In the genomic region with DNA sequence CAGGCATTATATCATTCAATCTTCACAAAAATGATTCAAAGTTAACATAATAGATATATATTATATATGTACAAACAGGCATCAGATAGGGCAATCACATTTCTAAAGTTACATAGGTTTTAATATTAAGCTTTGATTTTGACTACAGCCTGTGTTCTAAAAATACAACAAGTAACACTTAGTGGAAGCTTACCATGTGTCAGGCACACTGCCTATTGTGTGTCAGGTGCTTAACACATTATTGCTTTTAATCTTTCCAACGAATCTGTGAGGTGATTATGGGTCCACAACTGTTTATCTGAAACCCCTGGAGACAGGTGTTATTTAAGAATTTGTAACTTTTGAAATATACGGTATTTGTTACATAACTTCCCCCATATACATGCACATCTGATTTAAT, we compare ENCODE assay signal across 22 cellular contexts. TPM values are rescaled to one million over a fixed set of nuclear protein-coding genes. Genes with fewer than 3 reads are reported as not detected.
DNase-seq lines count a peak whose midpoint lies in the region; ATAC-seq and TF ChIP-seq lines count a peak whose summit lies in the region.
"Had no signal": no experiment of that assay in that cellular context is flagged by ENCODE, and none has a peak within 500 bp of the region (broad histone marks: within the 10 kb centered on the region; RNA-seq: fewer than 3 reads in every experiment).

No MANE protein-coding gene starts in this region.

- H3K4me1 ChIP-seq in cardiac muscle cell (ENCODE audit: low read depth) (peaks cover 57% of the 10 kb centered on the region), right atrium auricular region (no peaks in the 10 kb centered on the region)
- H3K4me1 ChIP-seq: BE2C, BLaER1 had no signal

- intact Hi-C loops in left cardiac atrium (cut with DNase I) = no loop called here
- intact Hi-C loops in left ventricle myocardium superior (cut with micrococcal nuclease) = no loop called here

- DNase-seq in cardiac muscle cell (ENCODE audit: low read depth in 1 of 2, low spot score in 1 of 2) (no peak), left cardiac atrium (no peak), left ventricle myocardium superior (no peak), right atrium auricular region (ENCODE audit: low spot score) (no peak)
- DNase-seq in activated CD4-positive, alpha-beta T cell treated with anti-CD3 and anti-CD28 coated beads for 48 hours = no peak
- DNase-seq: 8988T; ACHN; BE2C; C1 segment of cervical spinal cord; CD4-positive, alpha-beta memory T cell; CD4-positive, CD25-positive, alpha-beta regulatory T cell; CD8-positive, alpha-beta memory T cell; COR-L47; DMS 273 treated with DMSO at 0.1 percent for 48 hours; DMS153; DMS53; DMS79; DND-41; EL; GDM1 had no signal

- H3K9me3 ChIP-seq in cardiac muscle cell (ENCODE audit: low read depth) = no peaks in the 10 kb centered on the region
- peaks cover 0 to 7% of the 10 kb centered on the region in 2 donors for H3K9me3 ChIP-seq in right atrium auricular region
- H3K9me3 ChIP-seq: BE2C, BLaER1 had no signal

- H3K36me3 ChIP-seq in cardiac muscle cell (peaks cover 92% of the 10 kb centered on the region), right atrium auricular region (no peaks in the 10 kb centered on the region)
- H3K36me3 ChIP-seq: BE2C, BLaER1 had no signal

- H3K4me3 ChIP-seq in cardiac muscle cell (no peak overlapping the region), right atrium auricular region (no peak overlapping the region)
- H3K4me3 ChIP-seq: BLaER1, GM12878 had no signal

- ATAC-seq in left cardiac atrium (no peak), left ventricle myocardium superior (peak; percentile 69)
- ATAC-seq: GM12878 had no signal

- H3K27ac ChIP-seq in cardiac muscle cell = peak overlapping the region; percentile 89
- no peak overlapping the region for H3K27ac ChIP-seq in right atrium auricular region
- H3K27ac ChIP-seq: BLaER1 had no signal

- no peak for TF ChIP-seq CTCF in cardiac muscle cell (IDR thresholded peaks at IDR 0.05; ENCODE audit: low read depth, low read length)
- TF ChIP-seq CTCF in right atrium auricular region (IDR thresholded peaks at IDR 0.05) = no peak

- H3K27me3 ChIP-seq in cardiac muscle cell (no peaks in the 10 kb centered on the region), right atrium auricular region (no peaks in the 10 kb centered on the region)
- H3K27me3 ChIP-seq: BE2C, BLaER1 had no signal

RNA-seq across cellular contexts. Expression of a gene that starts 25.2 kb away (rescaled TPM):
- total RNA-seq in cardiac muscle cell (1,580 and 2,094 TPM in 2 replicates), left cardiac atrium (1 to 10 TPM; 1.6 to 6.9 TPM), left ventricle myocardium superior (10.0 TPM), right atrium auricular region (1 to 10 TPM; 1.1 to 4.6 TPM)
- polyA plus RNA-seq in cardiac muscle cell = 725 and 1,356 TPM in 2 replicates
- total RNA-seq: CD4-positive, CD25-positive, alpha-beta regulatory T cell had no signal
- polyA plus RNA-seq: CD4-positive, alpha-beta memory T cell; CD4-positive, CD25-positive, alpha-beta regulatory T cell; CD8-positive, alpha-beta memory T cell had no signal

Comparison
In these comparisons a context has a peak if more than half of its experiments do, and no peak if none do; other contexts are left out.
1. RNA of a gene that starts 25.2 kb away (total RNA-seq): 1,580 to 2,094 TPM in cardiac muscle cell; 10.0 TPM in left ventricle myocardium superior (single experiment), 1.6 to 6.9 TPM in left cardiac atrium and 1.1 to 4.6 TPM in right atrium auricular region; every median in the first group is over 100 times any median in the second.